1 cellular context compared by ENCODE assay signal in the genomic region with DNA sequence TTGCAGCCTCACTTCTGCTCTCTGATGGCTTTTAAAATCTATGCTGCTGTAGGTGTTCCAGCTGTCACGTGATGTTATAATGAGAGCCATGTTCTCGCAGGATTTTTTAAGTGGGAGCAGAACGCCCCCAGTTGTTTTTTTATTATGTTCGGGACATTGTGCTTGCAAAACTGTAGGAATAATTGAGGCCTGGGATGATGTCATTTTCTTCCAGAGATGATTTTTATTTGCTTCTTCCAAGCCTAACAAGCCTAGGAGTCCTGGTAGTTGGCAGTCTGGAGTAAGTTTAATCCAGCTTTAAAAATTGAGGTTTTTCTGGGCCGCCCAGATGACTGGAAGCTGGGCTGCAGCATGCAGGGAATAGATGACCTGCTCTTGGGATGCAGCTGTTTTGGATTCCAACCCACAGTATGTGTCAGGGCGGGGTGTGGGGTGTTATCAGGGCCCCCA.
TF ChIP-seq lines count a peak whose summit lies in the region.

No MANE protein-coding gene starts in this region.

TF ChIP-seq in HepG2, 621 proteins besides CTCF, POLR2A, EP300 and RAD21:
- TF ChIP-seq RAD51 (IDR thresholded peaks at IDR 0.05; ENCODE audit: borderline replicate concordance) = peak; percentile 20; the same call in 1 of the 2 replicates
- no peak for TF ChIP-seq ZNF660 (CRISPR knock-in tag; IDR thresholded peaks at IDR 0.05; ENCODE audit: borderline replicate concordance, low read depth)
- TF ChIP-seq, protein P1, sequence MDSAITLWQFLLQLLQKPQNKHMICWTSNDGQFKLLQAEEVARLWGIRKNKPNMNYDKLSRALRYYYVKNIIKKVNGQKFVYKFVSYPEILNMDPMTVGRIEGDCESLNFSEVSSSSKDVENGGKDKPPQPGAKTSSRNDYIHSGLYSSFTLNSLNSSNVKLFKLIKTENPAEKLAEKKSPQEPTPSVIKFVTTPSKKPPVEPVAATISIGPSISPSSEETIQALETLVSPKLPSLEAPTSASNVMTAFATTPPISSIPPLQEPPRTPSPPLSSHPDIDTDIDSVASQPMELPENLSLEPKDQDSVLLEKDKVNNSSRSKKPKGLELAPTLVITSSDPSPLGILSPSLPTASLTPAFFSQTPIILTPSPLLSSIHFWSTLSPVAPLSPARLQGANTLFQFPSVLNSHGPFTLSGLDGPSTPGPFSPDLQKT (CRISPR knock-in tag; IDR thresholded peaks at IDR 0.05; ENCODE audit: borderline replicate concordance) = no peak
